8 cellular contexts compared by ENCODE assay signal in genomic region chr5:1511651-1512540, GRCh38. TPM values are rescaled to one million over a fixed set of nuclear protein-coding genes. Genes with fewer than 3 reads are reported as not detected.
DNase-seq lines count a peak whose midpoint lies in the region; ATAC-seq and TF ChIP-seq lines count a peak whose summit lies in the region.

No MANE protein-coding gene starts in this region.

- no peaks in the 10 kb centered on the region for H3K9me3 Mint-ChIP-seq in activated T-helper 1 cell treated with anti-CD3 and anti-CD28 coated beads, Interleukin-12 subunit alpha, Interleukin-12 subunit beta, Interleukin-2, Interleukin-4 antibody, amounts not matched to agents 30 ng/mL and 10 ng/mL and 1 ng/mL, durations not matched to agents 14 hours and 24 hours and 36 hours

- no peak for TF ChIP-seq POLR2A in esophagus squamous epithelium (IDR thresholded peaks at IDR 0.05)

- DNase-seq in DMS53 (lab: John Stamatoyannopoulos, UW) (peak; percentile 80), HT-29 (ENCODE audit: low spot score) (peak; percentile 52), astrocyte of the hippocampus (ENCODE audit: low read depth, low spot score) (peak; percentile 39), left lobe of liver (ENCODE audit: low spot score) (peak; percentile 43), COLO668 (lab: John Stamatoyannopoulos, UW; ENCODE audit: unreplicated experiment) (no peak), esophagus squamous epithelium (lab: John Stamatoyannopoulos, UW) (no peak)
- DNase-seq in activated T-helper 1 cell treated with anti-CD3 and anti-CD28 coated beads, Interleukin-12 subunit alpha, Interleukin-12 subunit beta, Interleukin-2, Interleukin-4 antibody, amounts not matched to agents 30 ng/mL and 10 ng/mL and 1 ng/mL, durations not matched to agents 14 hours and 24 hours and 36 hours (ENCODE audit: low spot score) = no peak

- H3K36me3 ChIP-seq in esophagus squamous epithelium = peaks cover 0 to 43% (median 5%) of the 10 kb centered on the region in 3 donors

- no peaks in the 10 kb centered on the region for H3K27me3 ChIP-seq in esophagus squamous epithelium

- WGBS in esophagus squamous epithelium, 2 donors = 73 to 83% methylated on average over 7 to 8 of the region's 21 CpGs

- ATAC-seq in left lobe of liver = peak; percentile 51
- ATAC-seq in HG03175 (IDR thresholded peaks at IDR 0.05; ENCODE audit: unreplicated experiment) = no peak

- no peak overlapping the region for H3K4me3 Mint-ChIP-seq in activated T-helper 1 cell treated with anti-CD3 and anti-CD28 coated beads, Interleukin-12 subunit alpha, Interleukin-12 subunit beta, Interleukin-2, Interleukin-4 antibody, amounts not matched to agents 30 ng/mL and 10 ng/mL and 1 ng/mL, durations not matched to agents 14 hours and 24 hours and 36 hours

- peaks cover 0 to 8% (median 0%) of the 10 kb centered on the region in 3 donors for H3K4me1 ChIP-seq in esophagus squamous epithelium

- no peaks in the 10 kb centered on the region for H3K4me1 Mint-ChIP-seq in activated T-helper 1 cell treated with anti-CD3 and anti-CD28 coated beads, Interleukin-12 subunit alpha, Interleukin-12 subunit beta, Interleukin-2, Interleukin-4 antibody, amounts not matched to agents 30 ng/mL and 10 ng/mL and 1 ng/mL, durations not matched to agents 14 hours and 24 hours and 36 hours (ENCODE audit: low read depth)

- no peak overlapping the region for H3K27ac Mint-ChIP-seq in activated T-helper 1 cell treated with anti-CD3 and anti-CD28 coated beads, Interleukin-12 subunit alpha, Interleukin-12 subunit beta, Interleukin-2, Interleukin-4 antibody, amounts not matched to agents 30 ng/mL and 10 ng/mL and 1 ng/mL, durations not matched to agents 14 hours and 24 hours and 36 hours

- intact Hi-C loops in activated T-helper 1 cell treated with anti-CD3 and anti-CD28 coated beads, Interleukin-12 subunit alpha, Interleukin-12 subunit beta, Interleukin-2, Interleukin-4 antibody, amounts not matched to agents 30 ng/mL and 10 ng/mL and 1 ng/mL, durations not matched to agents 14 hours and 24 hours and 36 hours (cut with micrococcal nuclease) = no loop called here
- intact Hi-C loops in esophagus squamous epithelium (cut with DNase I) = no loop called here

- peaks cover 4% of the 10 kb centered on the region for H3K36me3 Mint-ChIP-seq in activated T-helper 1 cell treated with anti-CD3 and anti-CD28 coated beads, Interleukin-12 subunit alpha, Interleukin-12 subunit beta, Interleukin-2, Interleukin-4 antibody, amounts not matched to agents 30 ng/mL and 10 ng/mL and 1 ng/mL, durations not matched to agents 14 hours and 24 hours and 36 hours (ENCODE audit: low read depth)

- H3K27ac ChIP-seq in esophagus squamous epithelium = no peak overlapping the region

- no peak overlapping the region for H3K4me3 ChIP-seq in esophagus squamous epithelium

- H3K27me3 Mint-ChIP-seq in activated T-helper 1 cell treated with anti-CD3 and anti-CD28 coated beads, Interleukin-12 subunit alpha, Interleukin-12 subunit beta, Interleukin-2, Interleukin-4 antibody, amounts not matched to agents 30 ng/mL and 10 ng/mL and 1 ng/mL, durations not matched to agents 14 hours and 24 hours and 36 hours (ENCODE audit: insufficient read depth) = no peaks in the 10 kb centered on the region

- H3K9me3 ChIP-seq in esophagus squamous epithelium = no peaks in the 10 kb centered on the region

- TF ChIP-seq CTCF in esophagus squamous epithelium (IDR thresholded peaks at IDR 0.05) = peak in 1 of 6 experiments; percentile 30

RNA-seq across cellular contexts. Expression of gene LPCAT1, which starts 11.9 kb away (rescaled TPM):
- total RNA-seq in HT-29 (2014; rRNA removed; shearing (Covaris generic)) = 48.9 and 49.1 TPM in 2 replicates
- total RNA-seq in left lobe of liver = 8.9 TPM
- 103 and 110 TPM in 2 replicates for total RNA-seq in activated T-helper 1 cell treated with anti-CD3 and anti-CD28 coated beads, Interleukin-12 subunit alpha, Interleukin-12 subunit beta, Interleukin-2, Interleukin-4 antibody, amounts not matched to agents 30 ng/mL and 10 ng/mL and 1 ng/mL, durations not matched to agents 14 hours and 24 hours and 36 hours
- 10 to 100 TPM in 3 of 4 donors, 1 to 10 TPM in 1; 7.7 to 44.8 (median 12.0) TPM for total RNA-seq in esophagus squamous epithelium

Comparison
In these comparisons a context has a peak if more than half of its experiments do, and no peak if none do; other contexts are left out.
1. DNase-seq: peak in DMS53 (single experiment), HT-29 (single experiment), astrocyte of the hippocampus (single experiment) and left lobe of liver (single experiment); none in COLO668 (single experiment), activated T-helper 1 cell treated with anti-CD3 and anti-CD28 coated beads, Interleukin-12 subunit alpha, Interleukin-12 subunit beta, Interleukin-2, Interleukin-4 antibody, amounts not matched to agents 30 ng/mL and 10 ng/mL and 1 ng/mL, durations not matched to agents 14 hours and 24 hours and 36 hours (single experiment) and esophagus squamous epithelium (single experiment).